ENCODE assay signal across 12 cellular contexts in genomic region chr15:62506217-62506805, GRCh38.
DNase-seq lines count a peak whose midpoint lies in the region; ATAC-seq and TF ChIP-seq lines count a peak whose summit lies in the region.
"Had no signal": no experiment of that assay in that cellular context is flagged by ENCODE, and none has a peak within 500 bp of the region (broad histone marks: within the 10 kb centered on the region; RNA-seq: fewer than 3 reads in every experiment).

No MANE protein-coding gene starts in this region.

- H3K79me1 ChIP-seq in neuronal stem cell (ENCODE audit: low read depth, low read length), result no peaks in the 10 kb centered on the region

- H3K4ac ChIP-seq in neuronal stem cell (ENCODE audit: low read length), result no peak overlapping the region

- no peaks in the 10 kb centered on the region for H3K36me3 Mint-ChIP-seq in activated CD8-positive, alpha-beta memory T cell treated with anti-CD3 and anti-CD28 coated beads, Interleukin-2, amount 10 ng/mL, durations not matched to agents 7 days and 5 days
- H3K36me3 Mint-ChIP-seq: CD8-positive, alpha-beta T cell had no signal

- ATAC-seq in activated CD8-positive, alpha-beta memory T cell treated with anti-CD3 and anti-CD28 coated beads, Interleukin-2, amount 10 ng/mL, durations not matched to agents 7 days and 5 days, result no peak
- ATAC-seq: activated T-cell treated with anti-CD3 and anti-CD28 coated beads, Interleukin-2, amount 50 U/mL, for 4 hours; CD8-positive, alpha-beta T cell; esophagus mucosa; stimulated activated naive CD8-positive, alpha-beta T cell treated with anti-CD3 and anti-CD28 coated beads, Interleukin-15, amount 100 ng/mL, for 72 hours had no signal

- no peak overlapping the region for H2BK12ac ChIP-seq in neuronal stem cell (ENCODE audit: low read length)

- H2BK120ac ChIP-seq in neuronal stem cell (ENCODE audit: low read depth, low read length), result no peak overlapping the region

- no peak overlapping the region for H4K91ac ChIP-seq in neuronal stem cell (ENCODE audit: low read depth, low read length, poor library complexity)

- H3K27ac Mint-ChIP-seq in activated CD8-positive, alpha-beta memory T cell treated with anti-CD3 and anti-CD28 coated beads, Interleukin-2, amount 10 ng/mL, durations not matched to agents 7 days and 5 days, result no peak overlapping the region
- H3K27ac Mint-ChIP-seq: CD8-positive, alpha-beta T cell; stimulated activated naive CD8-positive, alpha-beta T cell treated with anti-CD3 and anti-CD28 coated beads, Interleukin-15, amount 100 ng/mL, for 72 hours had no signal

- CTCF ChIA-PET in activated CD8-positive, alpha-beta memory T cell treated with anti-CD3 and anti-CD28 coated beads, Interleukin-2, amount 10 ng/mL, durations not matched to agents 7 days and 5 days (lab: Charles Lee), result no interaction called here

- TF ChIP-seq CTCF in AG09309 (IDR thresholded peaks at IDR 0.05; ENCODE audit: control insufficient read depth, insufficient read depth, low read depth, low read length, missing control alignments) (no peak), fibroblast of pulmonary artery (IDR thresholded peaks at IDR 0.05; ENCODE audit: low read length, missing control alignments) (no peak)

- H3K36me3 ChIP-seq in neuronal stem cell (replicated peaks in 1 of 2; ENCODE audit: control insufficient read depth in 2 of 2, insufficient read depth in 2 of 2, low read length in 2 of 2), result no peaks in the 10 kb centered on the region

- H4K8ac ChIP-seq in neuronal stem cell (ENCODE audit: low read depth, low read length), result no peak overlapping the region

- H3K4me3 Mint-ChIP-seq in activated CD8-positive, alpha-beta memory T cell treated with anti-CD3 and anti-CD28 coated beads, Interleukin-2, amount 10 ng/mL, durations not matched to agents 7 days and 5 days, result no peak overlapping the region
- H3K4me3 Mint-ChIP-seq: activated T-cell treated with anti-CD3 and anti-CD28 coated beads, Interleukin-2, amount 50 U/mL, for 4 hours; CD8-positive, alpha-beta T cell; stimulated activated naive CD8-positive, alpha-beta T cell treated with anti-CD3 and anti-CD28 coated beads, Interleukin-15, amount 100 ng/mL, for 72 hours had no signal

- H3K4me1 ChIP-seq in neuronal stem cell (ENCODE audit: control insufficient read depth in 2 of 2, insufficient read depth in 1 of 2, low read depth in 1 of 2, low read length in 2 of 2), result peaks cover 14% of the 10 kb centered on the region in 2 donors

- H3K4me1 Mint-ChIP-seq in activated CD8-positive, alpha-beta memory T cell treated with anti-CD3 and anti-CD28 coated beads, Interleukin-2, amount 10 ng/mL, durations not matched to agents 7 days and 5 days, result no peaks in the 10 kb centered on the region
- H3K4me1 Mint-ChIP-seq: stimulated activated naive CD8-positive, alpha-beta T cell treated with anti-CD3 and anti-CD28 coated beads, Interleukin-15, amount 100 ng/mL, for 72 hours had no signal

- H3K4me2 ChIP-seq in neuronal stem cell (ENCODE audit: insufficient read depth, low read length, poor library complexity, severe bottlenecking), result no peak overlapping the region

- no peak overlapping the region for H2BK15ac ChIP-seq in neuronal stem cell (ENCODE audit: low read length)

- H2AK5ac ChIP-seq in neuronal stem cell (ENCODE audit: low read depth, low read length), result no peak overlapping the region

- H3K27me3 Mint-ChIP-seq in activated CD8-positive, alpha-beta memory T cell treated with anti-CD3 and anti-CD28 coated beads, Interleukin-2, amount 10 ng/mL, durations not matched to agents 7 days and 5 days, result no peaks in the 10 kb centered on the region

- no peak overlapping the region for H2BK5ac ChIP-seq in neuronal stem cell (ENCODE audit: low read length)

- H3K27me3 ChIP-seq in neuronal stem cell (ENCODE audit: control insufficient read depth in 3 of 3, insufficient read depth in 3 of 3, low read depth in 1 of 3, low read length in 3 of 3), result no peaks in the 10 kb centered on the region

- no peaks in the 10 kb centered on the region for H3K9me3 Mint-ChIP-seq in activated CD8-positive, alpha-beta memory T cell treated with anti-CD3 and anti-CD28 coated beads, Interleukin-2, amount 10 ng/mL, durations not matched to agents 7 days and 5 days (ENCODE audit: low read depth)
- H3K9me3 Mint-ChIP-seq: activated T-cell treated with anti-CD3 and anti-CD28 coated beads, Interleukin-2, amount 50 U/mL, for 4 hours; CD8-positive, alpha-beta T cell; stimulated activated naive CD8-positive, alpha-beta T cell treated with anti-CD3 and anti-CD28 coated beads, Interleukin-15, amount 100 ng/mL, for 72 hours had no signal

- no peak overlapping the region for H3K9ac ChIP-seq in neuronal stem cell (ENCODE audit: low read depth, low read length, poor library complexity)

- H3K9me3 ChIP-seq in neuronal stem cell (replicated peaks in 1 of 2; ENCODE audit: control insufficient read depth in 2 of 2, insufficient read depth in 1 of 2, low read depth in 1 of 2, low read length in 2 of 2), result no peaks in the 10 kb centered on the region

- H3K4me3 ChIP-seq in AG09309 (ENCODE audit: control insufficient read depth, low read depth, low read length), result no peak overlapping the region
- H3K4me3 ChIP-seq in fibroblast of pulmonary artery (replicated peaks; ENCODE audit: low read depth, low read length), result no peak overlapping the region
- H3K4me3 ChIP-seq in neuronal stem cell (ENCODE audit: low read length in 2 of 2), result no peak overlapping the region

- H3K18ac ChIP-seq in neuronal stem cell (ENCODE audit: low read length), result no peak overlapping the region

- no peak overlapping the region for H3K27ac ChIP-seq in neuronal stem cell (replicated peaks; ENCODE audit: low read length)

- H3K14ac ChIP-seq in neuronal stem cell (ENCODE audit: low read length), result no peak overlapping the region

- H2AFZ ChIP-seq in neuronal stem cell (ENCODE audit: low read length), result peak overlapping the region; percentile 24

- H3K23ac ChIP-seq in neuronal stem cell (ENCODE audit: low read depth, low read length, poor library complexity), result no peak overlapping the region

- DNase-seq in AG09309 (ENCODE audit: low read depth) (peak; percentile 28), NCI-H748 treated with DMSO at 0.1 percent for 48 hours (lab: John Stamatoyannopoulos, UW) (peak; percentile 4), fibroblast of pulmonary artery (ENCODE audit: low read depth) (peak; percentile 77), neuronal stem cell (ENCODE audit: low spot score) (no peak), OCI-M2 (lab: John Stamatoyannopoulos, UW; ENCODE audit: unreplicated experiment) (no peak), SIG-M5 treated with dmso at 0.1 percent for 504 hours (lab: John Stamatoyannopoulos, UW; ENCODE audit: unreplicated experiment) (no peak)
- DNase-seq in activated effector memory CD4-positive, alpha-beta T cell treated with Interleukin-2 at 50 U/mL for 16 hours, result no peak
- DNase-seq in activated CD8-positive, alpha-beta memory T cell treated with anti-CD3 and anti-CD28 coated beads, Interleukin-2, amount 10 ng/mL, durations not matched to agents 7 days and 5 days, result no peak
- DNase-seq: activated T-cell treated with anti-CD3 and anti-CD28 coated beads, Interleukin-2, amount 50 U/mL, for 4 hours; CD8-positive, alpha-beta T cell; stimulated activated naive CD8-positive, alpha-beta T cell treated with anti-CD3 and anti-CD28 coated beads, Interleukin-15, amount 100 ng/mL, for 72 hours had no signal

- WGBS in neuronal stem cell (ENCODE audit: extremely low coverage in 2 of 2, insufficient read length in 2 of 2, insufficient replicate concordance in 1 of 2), 2 donors, result no CpG with 5 or more reads among the region's 1 CpG

Comparison
In these comparisons a context has a peak if more than half of its experiments do, and no peak if none do; other contexts are left out.
1. DNase-seq: peak in AG09309 (single experiment), NCI-H748 treated with DMSO at 0.1 percent for 48 hours (single experiment) and fibroblast of pulmonary artery (single experiment); none in neuronal stem cell (single experiment), OCI-M2 (single experiment), activated effector memory CD4-positive, alpha-beta T cell treated with Interleukin-2 at 50 U/mL for 16 hours (single experiment), activated CD8-positive, alpha-beta memory T cell treated with anti-CD3 and anti-CD28 coated beads, Interleukin-2, amount 10 ng/mL, durations not matched to agents 7 days and 5 days (single experiment) and SIG-M5 treated with dmso at 0.1 percent for 504 hours (single experiment).